Comparison of ENCODE assay signal across 1 cellular context in the genomic region with DNA sequence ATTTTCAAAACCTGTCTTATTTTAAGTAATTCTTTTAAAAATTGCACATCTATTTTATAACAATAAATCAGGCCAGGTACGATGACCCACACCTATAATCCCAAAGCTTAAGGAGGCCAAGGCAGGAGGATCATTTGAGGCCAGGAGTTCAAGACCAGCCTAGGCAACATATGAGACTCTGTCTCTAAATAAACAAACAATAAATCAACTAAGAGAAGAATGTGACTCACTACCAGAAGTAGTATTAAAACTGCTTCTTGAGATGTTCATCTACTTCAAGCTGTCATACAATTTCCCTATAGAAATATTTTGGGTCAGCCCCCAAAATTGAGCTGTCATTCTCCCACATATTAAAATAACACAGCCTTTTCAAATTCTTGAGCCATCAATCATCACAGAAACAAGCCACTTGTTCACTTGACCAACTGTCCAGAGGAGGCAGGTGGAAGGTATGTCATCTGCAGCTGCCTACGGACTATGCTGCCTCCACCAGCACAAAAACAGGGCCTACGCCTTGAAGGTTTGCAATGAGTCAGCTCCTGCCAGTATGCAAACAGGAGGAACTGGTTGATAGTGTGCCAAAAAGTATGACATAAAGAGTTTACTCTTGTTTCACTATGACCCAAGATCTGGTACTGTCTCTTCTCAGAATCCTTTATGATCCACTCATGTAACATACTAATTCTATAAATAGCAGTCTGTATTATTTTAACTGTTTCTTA.
TF ChIP-seq lines count a peak whose summit lies in the region.

No MANE protein-coding gene starts in this region.

TF ChIP-seq in GM12878, 131 proteins besides CTCF, POLR2A, EP300 and RAD21 (continued from another document):
- TF ChIP-seq, protein P1, sequence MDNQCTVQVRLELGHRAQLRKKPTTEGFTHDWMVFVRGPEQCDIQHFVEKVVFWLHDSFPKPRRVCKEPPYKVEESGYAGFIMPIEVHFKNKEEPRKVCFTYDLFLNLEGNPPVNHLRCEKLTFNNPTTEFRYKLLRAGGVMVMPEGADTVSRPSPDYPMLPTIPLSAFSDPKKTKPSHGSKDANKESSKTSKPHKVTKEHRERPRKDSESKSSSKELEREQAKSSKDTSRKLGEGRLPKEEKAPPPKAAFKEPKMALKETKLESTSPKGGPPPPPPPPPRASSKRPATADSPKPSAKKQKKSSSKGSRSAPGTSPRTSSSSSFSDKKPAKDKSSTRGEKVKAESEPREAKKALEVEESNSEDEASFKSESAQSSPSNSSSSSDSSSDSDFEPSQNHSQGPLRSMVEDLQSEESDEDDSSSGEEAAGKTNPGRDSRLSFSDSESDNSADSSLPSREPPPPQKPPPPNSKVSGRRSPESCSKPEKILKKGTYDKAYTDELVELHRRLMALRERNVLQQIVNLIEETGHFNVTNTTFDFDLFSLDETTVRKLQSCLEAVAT (IDR thresholded peaks at IDR 0.05): peak; percentile 52
- TF ChIP-seq YY1 (IDR thresholded peaks at IDR 0.05; ENCODE audit: low read depth, low read length): no peak
- TF ChIP-seq PML (IDR thresholded peaks at IDR 0.05; ENCODE audit: low read length): no peak
- TF ChIP-seq SMARCA5 (IDR thresholded peaks at IDR 0.05): no peak
- TF ChIP-seq RFX5 (IDR thresholded peaks at IDR 0.05; ENCODE audit: low read depth, low read length): no peak
- TF ChIP-seq MXI1 (IDR thresholded peaks at IDR 0.05; ENCODE audit: low read depth, low read length): 0 out of 2 replicates have a peak, but pooled peaks have one; percentile 38
- TF ChIP-seq HCFC1 (IDR thresholded peaks at IDR 0.05; ENCODE audit: low read length): no peak
- peak; percentile 71 for TF ChIP-seq KLF5 (IDR thresholded peaks at IDR 0.05; ENCODE audit: partially characterized antibody)
- peak; percentile 95 for TF ChIP-seq CBX5 (IDR thresholded peaks at IDR 0.05; ENCODE audit: low read depth)
- TF ChIP-seq, protein P2, sequence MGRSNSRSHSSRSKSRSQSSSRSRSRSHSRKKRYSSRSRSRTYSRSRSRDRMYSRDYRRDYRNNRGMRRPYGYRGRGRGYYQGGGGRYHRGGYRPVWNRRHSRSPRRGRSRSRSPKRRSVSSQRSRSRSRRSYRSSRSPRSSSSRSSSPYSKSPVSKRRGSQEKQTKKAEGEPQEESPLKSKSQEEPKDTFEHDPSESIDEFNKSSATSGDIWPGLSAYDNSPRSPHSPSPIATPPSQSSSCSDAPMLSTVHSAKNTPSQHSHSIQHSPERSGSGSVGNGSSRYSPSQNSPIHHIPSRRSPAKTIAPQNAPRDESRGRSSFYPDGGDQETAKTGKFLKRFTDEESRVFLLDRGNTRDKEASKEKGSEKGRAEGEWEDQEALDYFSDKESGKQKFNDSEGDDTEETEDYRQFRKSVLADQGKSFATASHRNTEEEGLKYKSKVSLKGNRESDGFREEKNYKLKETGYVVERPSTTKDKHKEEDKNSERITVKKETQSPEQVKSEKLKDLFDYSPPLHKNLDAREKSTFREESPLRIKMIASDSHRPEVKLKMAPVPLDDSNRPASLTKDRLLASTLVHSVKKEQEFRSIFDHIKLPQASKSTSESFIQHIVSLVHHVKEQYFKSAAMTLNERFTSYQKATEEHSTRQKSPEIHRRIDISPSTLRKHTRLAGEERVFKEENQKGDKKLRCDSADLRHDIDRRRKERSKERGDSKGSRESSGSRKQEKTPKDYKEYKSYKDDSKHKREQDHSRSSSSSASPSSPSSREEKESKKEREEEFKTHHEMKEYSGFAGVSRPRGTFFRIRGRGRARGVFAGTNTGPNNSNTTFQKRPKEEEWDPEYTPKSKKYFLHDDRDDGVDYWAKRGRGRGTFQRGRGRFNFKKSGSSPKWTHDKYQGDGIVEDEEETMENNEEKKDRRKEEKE (IDR thresholded peaks at IDR 0.05): no peak
- TF ChIP-seq SUZ12 (IDR thresholded peaks at IDR 0.05; ENCODE audit: unreplicated experiment): no peak
- peak; percentile 83 for TF ChIP-seq NFIC (IDR thresholded peaks at IDR 0.05; ENCODE audit: low read depth, low read length)
- no peak for TF ChIP-seq TBL1XR1 (IDR thresholded peaks at IDR 0.05; ENCODE audit: low read depth, low read length)
- no peak; the same call in 1 of the 2 replicates for TF ChIP-seq BACH1 (IDR thresholded peaks at IDR 0.05; ENCODE audit: borderline replicate concordance)
- TF ChIP-seq PAX8 (IDR thresholded peaks at IDR 0.05): no peak
- no peak for TF ChIP-seq HDAC2 (IDR thresholded peaks at IDR 0.05)
- TF ChIP-seq, protein P3, sequence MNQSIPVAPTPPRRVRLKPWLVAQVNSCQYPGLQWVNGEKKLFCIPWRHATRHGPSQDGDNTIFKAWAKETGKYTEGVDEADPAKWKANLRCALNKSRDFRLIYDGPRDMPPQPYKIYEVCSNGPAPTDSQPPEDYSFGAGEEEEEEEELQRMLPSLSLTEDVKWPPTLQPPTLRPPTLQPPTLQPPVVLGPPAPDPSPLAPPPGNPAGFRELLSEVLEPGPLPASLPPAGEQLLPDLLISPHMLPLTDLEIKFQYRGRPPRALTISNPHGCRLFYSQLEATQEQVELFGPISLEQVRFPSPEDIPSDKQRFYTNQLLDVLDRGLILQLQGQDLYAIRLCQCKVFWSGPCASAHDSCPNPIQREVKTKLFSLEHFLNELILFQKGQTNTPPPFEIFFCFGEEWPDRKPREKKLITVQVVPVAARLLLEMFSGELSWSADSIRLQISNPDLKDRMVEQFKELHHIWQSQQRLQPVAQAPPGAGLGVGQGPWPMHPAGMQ (IDR thresholded peaks at IDR 0.05; ENCODE audit: borderline replicate concordance): no peak
- TF ChIP-seq, protein P4, sequence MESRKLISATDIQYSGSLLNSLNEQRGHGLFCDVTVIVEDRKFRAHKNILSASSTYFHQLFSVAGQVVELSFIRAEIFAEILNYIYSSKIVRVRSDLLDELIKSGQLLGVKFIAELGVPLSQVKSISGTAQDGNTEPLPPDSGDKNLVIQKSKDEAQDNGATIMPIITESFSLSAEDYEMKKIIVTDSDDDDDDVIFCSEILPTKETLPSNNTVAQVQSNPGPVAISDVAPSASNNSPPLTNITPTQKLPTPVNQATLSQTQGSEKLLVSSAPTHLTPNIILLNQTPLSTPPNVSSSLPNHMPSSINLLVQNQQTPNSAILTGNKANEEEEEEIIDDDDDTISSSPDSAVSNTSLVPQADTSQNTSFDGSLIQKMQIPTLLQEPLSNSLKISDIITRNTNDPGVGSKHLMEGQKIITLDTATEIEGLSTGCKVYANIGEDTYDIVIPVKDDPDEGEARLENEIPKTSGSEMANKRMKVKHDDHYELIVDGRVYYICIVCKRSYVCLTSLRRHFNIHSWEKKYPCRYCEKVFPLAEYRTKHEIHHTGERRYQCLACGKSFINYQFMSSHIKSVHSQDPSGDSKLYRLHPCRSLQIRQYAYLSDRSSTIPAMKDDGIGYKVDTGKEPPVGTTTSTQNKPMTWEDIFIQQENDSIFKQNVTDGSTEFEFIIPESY (IDR thresholded peaks at IDR 0.05): no peak
- TF ChIP-seq SMAD5 (IDR thresholded peaks at IDR 0.05; ENCODE audit: low read depth): no peak
- TF ChIP-seq NKRF (conservative IDR thresholded peaks at IDR 0.05): no peak
TF ChIP-seq in GM12878: peak in this region for 47.
